ENCODE assay signal across 8 cellular contexts in genomic region chr21:42781150-42781980, GRCh38.
DNase-seq lines count a peak whose midpoint lies in the region; ATAC-seq and TF ChIP-seq lines count a peak whose summit lies in the region.

No MANE protein-coding gene starts in this region.

- intact Hi-C loops in IMR-90 (cut with micrococcal nuclease) (no loop called here), vagina (cut with DNase I) (no loop called here)

- H3K4me1 Mint-ChIP-seq in brain (peaks cover 45% of the 10 kb centered on the region), mesothelial cell of epicardium (peaks cover 26% of the 10 kb centered on the region)

- H3K4me3 Mint-ChIP-seq in brain (peak overlapping the region; percentile 77 to 86 (median 83)), mesothelial cell of epicardium (peak overlapping the region; percentile 61)

- peaks cover 51% of the 10 kb centered on the region for H3K27me3 ChIP-seq in IMR-90 (ENCODE audit: control insufficient read depth, insufficient read depth, low read length)
- H3K27me3 ChIP-seq in vagina: no peaks in the 10 kb centered on the region

- H2AFZ ChIP-seq in IMR-90 (replicated peaks; ENCODE audit: low read length, poor library complexity): peak overlapping the region; percentile 54

- no peak for TF ChIP-seq RAD21 in IMR-90 (IDR thresholded peaks at IDR 0.05; ENCODE audit: low read length)

- no peak overlapping the region for H3K14ac ChIP-seq in IMR-90 (replicated peaks; ENCODE audit: low read depth, low read length)

- no peak overlapping the region for H3K18ac ChIP-seq in IMR-90 (ENCODE audit: low read depth, low read length)

- no peak overlapping the region for H4K8ac ChIP-seq in IMR-90 (ENCODE audit: low read depth in 2 of 2, low read length in 2 of 2)

- no peak overlapping the region for H2BK5ac ChIP-seq in IMR-90 (ENCODE audit: low read depth, low read length, poor library complexity, severe bottlenecking)

- H3K9me1 ChIP-seq in IMR-90 (ENCODE audit: insufficient read depth, low read length): no peaks in the 10 kb centered on the region

- 5% methylated on average over 24 of the region's 40 CpGs; no CpG with 5 or more reads in 1 of the 2 experiments for WGBS in IMR-90 (ENCODE audit: extremely low coverage in 2 of 2, insufficient read length in 1 of 2), 2 experiments

- H2BK15ac ChIP-seq in IMR-90 (ENCODE audit: low read depth, low read length): no peak overlapping the region

- TF ChIP-seq CTCF in IMR-90 (conservative IDR thresholded peaks at IDR 0.05; ENCODE audit: low read depth, low read length): no peak
- TF ChIP-seq CTCF in brain (conservative IDR thresholded peaks at IDR 0.05): peak in 1 of 2 experiments; percentile 18
- TF ChIP-seq CTCF in mesothelial cell of epicardium (IDR thresholded peaks at IDR 0.05; ENCODE audit: unreplicated experiment): no peak
- TF ChIP-seq CTCF in vagina (IDR thresholded peaks at IDR 0.05): no peak

- POLR2A ChIA-PET in IMR-90 (lab: Charles Lee; ENCODE audit: unreplicated experiment): no interaction called here

- peak overlapping the region; percentile 44 for H3K4me2 ChIP-seq in IMR-90 (ENCODE audit: low read depth, low read length)

- H3K36me3 ChIP-seq in IMR-90 (ENCODE audit: control insufficient read depth, insufficient read depth, low read length) (no peaks in the 10 kb centered on the region), vagina (no peaks in the 10 kb centered on the region)

- H2AK5ac ChIP-seq in IMR-90 (ENCODE audit: low read depth, low read length): no peak overlapping the region

- H3K27ac ChIP-seq in IMR-90 (ENCODE audit: insufficient read depth, low read length) (no peak overlapping the region), vagina (no peak overlapping the region)

- no peak overlapping the region for H3K4ac ChIP-seq in IMR-90 (ENCODE audit: low read depth, low read length)

- no peak overlapping the region for H2AK9ac ChIP-seq in IMR-90 (replicated peaks; ENCODE audit: low read depth, low read length, poor library complexity)

- no peaks in the 10 kb centered on the region for H3K79me1 ChIP-seq in IMR-90 (ENCODE audit: low read depth in 1 of 2, low read length in 2 of 2)

- no peak overlapping the region for H4K91ac ChIP-seq in IMR-90 (ENCODE audit: insufficient read depth, low read depth, low read length)

- ATAC-seq in IMR-90 (ENCODE audit: low read depth): peak; percentile 63
- no peak for ATAC-seq in GM18873 (IDR thresholded peaks at IDR 0.05; ENCODE audit: low FRiP score, unreplicated experiment)

- BruUV-seq in IMR-90 (replicated peaks; lab: Mats Ljungman, UMichigan): no TSS peak

- H3K9me3 Mint-ChIP-seq in brain (peaks cover 0 to 6% (median under 1%) of the 10 kb centered on the region in 5 experiments), mesothelial cell of epicardium (no peaks in the 10 kb centered on the region)

- H3K23ac ChIP-seq in IMR-90 (ENCODE audit: low read depth, low read length): no peak overlapping the region

- H3K27ac Mint-ChIP-seq in brain (peak overlapping the region; percentile 37 to 80 (median 70)), mesothelial cell of epicardium (no peak overlapping the region)

- peaks cover 9% of the 10 kb centered on the region for H3K27me3 Mint-ChIP-seq in brain
- H3K27me3 Mint-ChIP-seq in mesothelial cell of epicardium (ENCODE audit: low read depth): peaks cover 34% of the 10 kb centered on the region

- no peak overlapping the region for H2BK120ac ChIP-seq in IMR-90 (ENCODE audit: low read depth, low read length)

- no peak overlapping the region for H3K56ac ChIP-seq in IMR-90 (ENCODE audit: extremely low read depth, insufficient read depth, low read length)

- in situ Hi-C loops in ACHN (cut with HindIII; ENCODE audit: low pct_ligation_motif_present, low pct_unique_long_range_greater_than_20kb, low sequenced_read_pairs) (no loop called here), IMR-90 (cut with MboI; ENCODE audit: low sequenced_read_pairs) (loop anchor here (10.0 kb wide), 1 partner anchor 197 kb away; no protein-coding TSS in a partner anchor)

- no peak overlapping the region for H4K5ac ChIP-seq in IMR-90 (ENCODE audit: low read depth, low read length)

- no peak overlapping the region for H3K9ac ChIP-seq in IMR-90 (ENCODE audit: low read depth, low read length)

- H3K9me3 ChIP-seq in IMR-90 (ENCODE audit: control insufficient read depth, insufficient read depth, low read length) (no peaks in the 10 kb centered on the region), vagina (no peaks in the 10 kb centered on the region)

- H4K20me1 ChIP-seq in IMR-90 (ENCODE audit: insufficient read depth, low read length): no peaks in the 10 kb centered on the region

- CTCF ChIA-PET in IMR-90 (lab: Yijun Ruan, JAX): no interaction called here

- TF ChIP-seq POLR2A in IMR-90 (IDR thresholded peaks at IDR 0.05; ENCODE audit: low read depth, low read length): no peak
- TF ChIP-seq POLR2A in vagina (IDR thresholded peaks at IDR 0.05): no peak

- dilution Hi-C loops in IMR-90 (cut with HindIII; ENCODE audit: low sequenced_read_pairs, unreplicated experiment): no loop called here

- H3K36me3 Mint-ChIP-seq in brain: peaks cover 4% of the 10 kb centered on the region
- peaks cover 10% of the 10 kb centered on the region for H3K36me3 Mint-ChIP-seq in mesothelial cell of epicardium

- H3K4me1 ChIP-seq in IMR-90 (ENCODE audit: control insufficient read depth, insufficient read depth, low read length) (no peaks in the 10 kb centered on the region), vagina (peaks cover 11% of the 10 kb centered on the region)

- no peak overlapping the region for H2BK20ac ChIP-seq in IMR-90 (ENCODE audit: low read depth, low read length)

- H3K4me3 ChIP-seq in IMR-90 (ENCODE audit: insufficient read depth, low read depth, low read length) (no peak overlapping the region), vagina (peak overlapping the region in 1 of 2 donors; percentile 29)

- peak; percentile 1 for DNase-seq in ACHN
- no peak for DNase-seq in IMR-90
- peak in 1 of 2 experiments; percentile 56 for DNase-seq in mesothelial cell of epicardium (ENCODE audit: low spot score in 2 of 2, unreplicated experiment in 2 of 2)
- no peak for DNase-seq in RKO (ENCODE audit: low spot score)
- DNase-seq in vagina (ENCODE audit: extremely low spot score in 2 of 2): no peak
- no peak for DNase-seq in activated CD4-positive, alpha-beta T cell treated with anti-CD3 and anti-CD28 coated beads, Interleukin-2, amount 50 U/mL, for 48 hours

TF ChIP-seq in IMR-90, 13 proteins besides CTCF, POLR2A, EP300 and RAD21:
- TF ChIP-seq BHLHE40 (IDR thresholded peaks at IDR 0.05; ENCODE audit: low read depth, low read length): no peak
- TF ChIP-seq ELK1 (IDR thresholded peaks at IDR 0.05; ENCODE audit: borderline replicate concordance, low read depth, low read length): no peak
- no peak for TF ChIP-seq USF2 (IDR thresholded peaks at IDR 0.05; ENCODE audit: low read depth, low read length)
- no peak for TF ChIP-seq MAZ (IDR thresholded peaks at IDR 0.05; ENCODE audit: borderline replicate concordance, low read depth, low read length)
- no peak for TF ChIP-seq FOS (IDR thresholded peaks at IDR 0.05; ENCODE audit: low read depth, low read length)
- no peak for TF ChIP-seq MAFK (IDR thresholded peaks at IDR 0.05; ENCODE audit: low read depth, low read length)
- no peak for TF ChIP-seq RCOR1 (IDR thresholded peaks at IDR 0.05; ENCODE audit: insufficient replicate concordance, low read length)
- TF ChIP-seq CEBPB (IDR thresholded peaks at IDR 0.05; ENCODE audit: low read depth, low read length): no peak
- no peak for TF ChIP-seq NFE2L2 (IDR thresholded peaks at IDR 0.05; ENCODE audit: low read depth, low read length)
- no peak for TF ChIP-seq MXI1 (IDR thresholded peaks at IDR 0.05; ENCODE audit: borderline replicate concordance, low read depth, low read length)
- no peak for TF ChIP-seq RFX5 (IDR thresholded peaks at IDR 0.05; ENCODE audit: low read depth, low read length)
- no peak for TF ChIP-seq CHD1 (IDR thresholded peaks at IDR 0.05; ENCODE audit: low read depth, low read length)
- no peak for TF ChIP-seq SMC3 (IDR thresholded peaks at IDR 0.05; ENCODE audit: low read depth, low read length)
TF ChIP-seq in IMR-90: peak in this region for 0.
